In the genomic region with DNA sequence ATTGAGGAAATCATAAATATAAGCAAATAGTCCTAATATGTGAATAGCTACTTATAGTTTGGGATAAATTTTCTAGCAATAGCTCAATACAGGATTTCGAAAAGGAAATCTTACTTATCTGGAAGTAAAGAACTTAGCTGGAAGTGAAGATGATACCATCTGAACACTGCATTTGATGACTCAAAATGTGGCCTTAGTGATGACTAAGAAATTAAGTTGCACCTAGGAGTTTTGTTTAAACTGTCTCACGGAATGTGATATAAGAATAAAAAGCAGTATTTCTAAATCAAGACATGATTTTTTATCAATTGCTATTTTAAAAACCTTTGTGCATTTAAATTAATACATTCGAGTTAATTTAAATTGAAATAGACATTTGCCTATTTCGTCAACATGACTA, we compare ENCODE assay signal across 13 cellular contexts.
DNase-seq lines count a peak whose midpoint lies in the region; ATAC-seq and TF ChIP-seq lines count a peak whose summit lies in the region.
"Had no signal": no experiment of that assay in that cellular context is flagged by ENCODE, and none has a peak within 500 bp of the region (broad histone marks: within the 10 kb centered on the region; RNA-seq: fewer than 3 reads in every experiment).

No MANE protein-coding gene starts in this region.

- H3K9me3 Mint-ChIP-seq in activated CD8-positive, alpha-beta memory T cell treated with anti-CD3 and anti-CD28 coated beads, Interleukin-2, amount 10 ng/mL, durations not matched to agents 7 days and 5 days (ENCODE audit: low read depth): no peaks in the 10 kb centered on the region
- H3K9me3 Mint-ChIP-seq in activated naive CD8-positive, alpha-beta T cell treated with anti-CD3 and anti-CD28 coated beads, Interleukin-2, amount 50 U/mL, for 24 hours: no peaks in the 10 kb centered on the region
- H3K9me3 Mint-ChIP-seq in osteocyte (ENCODE audit: unreplicated experiment): no peaks in the 10 kb centered on the region
- H3K9me3 Mint-ChIP-seq: IgD-negative memory B cell had no signal

- CTCF ChIA-PET in activated CD8-positive, alpha-beta memory T cell treated with anti-CD3 and anti-CD28 coated beads, Interleukin-2, amount 10 ng/mL, durations not matched to agents 7 days and 5 days (lab: Charles Lee): interaction anchor here (0.9 to 1.3 kb wide), 4 partner anchors 18 to 50 kb away, joined by 3 to 5 read pairs (median 4); no protein-coding TSS in a partner anchor

- H3K27ac Mint-ChIP-seq in activated CD8-positive, alpha-beta memory T cell treated with anti-CD3 and anti-CD28 coated beads, Interleukin-2, amount 10 ng/mL, durations not matched to agents 7 days and 5 days: peak overlapping the region; percentile 84
- peak overlapping the region; percentile 37 for H3K27ac Mint-ChIP-seq in activated naive CD8-positive, alpha-beta T cell treated with anti-CD3 and anti-CD28 coated beads, Interleukin-2, amount 50 U/mL, for 24 hours
- H3K27ac Mint-ChIP-seq in osteocyte (ENCODE audit: unreplicated experiment): peak overlapping the region; percentile 2

- H3K27me3 Mint-ChIP-seq in activated CD8-positive, alpha-beta memory T cell treated with anti-CD3 and anti-CD28 coated beads, Interleukin-2, amount 10 ng/mL, durations not matched to agents 7 days and 5 days: no peaks in the 10 kb centered on the region
- H3K27me3 Mint-ChIP-seq in activated naive CD8-positive, alpha-beta T cell treated with anti-CD3 and anti-CD28 coated beads, Interleukin-2, amount 50 U/mL, for 24 hours: no peaks in the 10 kb centered on the region
- H3K27me3 Mint-ChIP-seq in osteocyte (ENCODE audit: unreplicated experiment): no peaks in the 10 kb centered on the region
- H3K27me3 Mint-ChIP-seq: IgD-negative memory B cell; naive thymus-derived CD4-positive, alpha-beta T cell had no signal

- no peak overlapping the region for H3K4me3 ChIP-seq in tibial nerve
- H3K4me3 ChIP-seq: smooth muscle cell, vagina had no signal

- H3K36me3 ChIP-seq in tibial nerve: no peaks in the 10 kb centered on the region
- H3K36me3 ChIP-seq: vagina had no signal

- peaks cover 61% of the 10 kb centered on the region for H3K4me1 Mint-ChIP-seq in activated CD8-positive, alpha-beta memory T cell treated with anti-CD3 and anti-CD28 coated beads, Interleukin-2, amount 10 ng/mL, durations not matched to agents 7 days and 5 days
- H3K4me1 Mint-ChIP-seq in activated naive CD8-positive, alpha-beta T cell treated with anti-CD3 and anti-CD28 coated beads, Interleukin-2, amount 50 U/mL, for 24 hours: peaks cover 44% of the 10 kb centered on the region
- peaks cover 37% of the 10 kb centered on the region for H3K4me1 Mint-ChIP-seq in osteocyte (ENCODE audit: unreplicated experiment)

- 91 to 95% methylated on average over 4 of the region's 4 CpGs for WGBS in tibial nerve, 2 donors

- no peaks in the 10 kb centered on the region for H3K36me3 Mint-ChIP-seq in activated CD8-positive, alpha-beta memory T cell treated with anti-CD3 and anti-CD28 coated beads, Interleukin-2, amount 10 ng/mL, durations not matched to agents 7 days and 5 days
- no peaks in the 10 kb centered on the region for H3K36me3 Mint-ChIP-seq in activated naive CD8-positive, alpha-beta T cell treated with anti-CD3 and anti-CD28 coated beads, Interleukin-2, amount 50 U/mL, for 24 hours (ENCODE audit: low read depth)
- H3K36me3 Mint-ChIP-seq in osteocyte (ENCODE audit: unreplicated experiment): no peaks in the 10 kb centered on the region
- H3K36me3 Mint-ChIP-seq: IgD-negative memory B cell had no signal

- TF ChIP-seq POLR2A in tibial nerve (IDR thresholded peaks at IDR 0.05): no peak

- no peaks in the 10 kb centered on the region for H3K9me3 ChIP-seq in tibial nerve
- H3K9me3 ChIP-seq: vagina had no signal

- ATAC-seq in activated CD8-positive, alpha-beta memory T cell treated with anti-CD3 and anti-CD28 coated beads, Interleukin-2, amount 10 ng/mL, durations not matched to agents 7 days and 5 days: peak; percentile 45
- ATAC-seq in HG02938 (IDR thresholded peaks at IDR 0.05; ENCODE audit: unreplicated experiment): peak; percentile 39
- ATAC-seq in activated naive CD8-positive, alpha-beta T cell treated with anti-CD3 and anti-CD28 coated beads, Interleukin-2, amount 50 U/mL, for 24 hours: no peak
- ATAC-seq: naive thymus-derived CD4-positive, alpha-beta T cell had no signal

- no peak for TF ChIP-seq EP300 in tibial nerve (IDR thresholded peaks at IDR 0.05)

- H3K27me3 ChIP-seq in tibial nerve: no peaks in the 10 kb centered on the region
- H3K27me3 ChIP-seq: vagina had no signal

- DNase-seq in activated CD8-positive, alpha-beta memory T cell treated with anti-CD3 and anti-CD28 coated beads, Interleukin-2, amount 10 ng/mL, durations not matched to agents 7 days and 5 days: no peak
- DNase-seq in activated CD8-positive, alpha-beta memory T cell treated with anti-CD3 and anti-CD28 coated beads for 24 hours: no peak
- DNase-seq in activated naive CD8-positive, alpha-beta T cell treated with anti-CD3 and anti-CD28 coated beads, Interleukin-2, amount 50 U/mL, for 24 hours: no peak
- DNase-seq in osteocyte (ENCODE audit: extremely low spot score, unreplicated experiment): no peak
- no peak for DNase-seq in UCSD-AML1 (lab: John Stamatoyannopoulos, UW; ENCODE audit: unreplicated experiment)
- DNase-seq in HUDEP-2 (lab: John Stamatoyannopoulos, UW; ENCODE audit: unreplicated experiment in 76 of 76): no peak
- no peak for DNase-seq in tibial nerve (ENCODE audit: low spot score in 2 of 2)
- DNase-seq: immature natural killer cell; naive thymus-derived CD4-positive, alpha-beta T cell had no signal

- H3K4me1 ChIP-seq in tibial nerve: peaks cover 0 to 8% (median 1%) of the 10 kb centered on the region in 4 donors
- H3K4me1 ChIP-seq: vagina had no signal

- no peak overlapping the region for H3K27ac ChIP-seq in tibial nerve

- TF ChIP-seq CTCF in osteocyte (IDR thresholded peaks at IDR 0.05) (no peak), tibial nerve (IDR thresholded peaks at IDR 0.05) (no peak)

- peak overlapping the region; percentile 32 for H3K4me3 Mint-ChIP-seq in activated CD8-positive, alpha-beta memory T cell treated with anti-CD3 and anti-CD28 coated beads, Interleukin-2, amount 10 ng/mL, durations not matched to agents 7 days and 5 days
- no peak overlapping the region for H3K4me3 Mint-ChIP-seq in activated naive CD8-positive, alpha-beta T cell treated with anti-CD3 and anti-CD28 coated beads, Interleukin-2, amount 50 U/mL, for 24 hours
- no peak overlapping the region for H3K4me3 Mint-ChIP-seq in osteocyte (ENCODE audit: unreplicated experiment)

Comparison
In these comparisons a context has a peak if more than half of its experiments do, and no peak if none do; other contexts are left out.
1. H3K27ac Mint-ChIP-seq: peak in every context shown above with its lines; median percentile 84 in activated CD8-positive, alpha-beta memory T cell treated with anti-CD3 and anti-CD28 coated beads, Interleukin-2, amount 10 ng/mL, durations not matched to agents 7 days and 5 days; 37 in activated naive CD8-positive, alpha-beta T cell treated with anti-CD3 and anti-CD28 coated beads, Interleukin-2, amount 50 U/mL, for 24 hours; 2 in osteocyte.